10 cellular contexts compared by ENCODE assay signal in the genomic region with DNA sequence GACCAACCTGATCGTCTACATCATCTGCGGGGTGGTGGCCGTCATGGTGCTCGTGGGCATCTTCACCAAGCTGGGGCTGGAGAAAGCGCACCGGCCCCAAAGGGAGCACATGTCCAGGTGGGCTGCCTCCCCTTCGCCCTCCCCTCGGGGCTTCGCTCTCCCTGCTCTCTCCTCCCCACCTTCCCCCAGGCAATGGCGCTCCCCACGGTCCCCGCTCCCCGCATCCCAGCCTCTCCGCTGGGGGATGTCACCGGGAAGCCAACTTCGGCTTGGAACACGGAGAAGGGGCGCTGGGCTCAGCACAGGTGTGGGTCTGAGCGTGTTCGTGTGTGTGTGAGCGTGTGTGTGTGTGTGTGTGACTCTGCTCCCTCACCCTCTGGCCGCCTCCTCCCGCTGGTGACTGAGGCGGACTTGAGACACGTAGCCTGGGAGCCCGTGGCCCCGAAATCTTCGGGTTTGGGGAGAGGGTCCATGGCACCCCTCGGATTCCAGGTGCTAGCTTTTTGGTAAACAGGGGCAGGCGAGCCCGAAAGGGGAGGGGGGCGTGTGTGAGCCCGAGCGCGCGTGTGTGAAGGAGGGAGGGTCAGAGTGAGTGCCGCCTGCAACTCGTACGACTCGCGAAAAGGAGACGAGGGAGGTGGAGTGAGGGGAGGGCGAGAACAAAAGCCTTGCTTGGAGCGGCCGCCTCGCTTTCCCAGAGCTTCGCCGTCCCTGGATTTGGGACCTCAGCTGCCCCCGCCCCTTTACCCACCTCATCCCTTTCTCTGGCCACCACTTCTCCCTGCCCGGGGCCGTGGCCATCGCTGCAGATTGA. TPM values are rescaled to one million over a fixed set of nuclear protein-coding genes. Genes with fewer than 3 reads are reported as not detected.
A peak's percentile ranks its signal among the peaks of the same experiment; 100 is the strongest.
DNase-seq lines count a peak whose midpoint lies in the region; TF ChIP-seq lines count a peak whose summit lies in the region.
"Had no signal": no experiment of that assay in that cellular context is flagged by ENCODE, and none has a peak within 500 bp of the region (broad histone marks: within the 10 kb centered on the region; RNA-seq: fewer than 3 reads in every experiment).

No MANE protein-coding gene starts in this region.

- H3K4me1 ChIP-seq in prostate gland (replicated peaks): no peaks in the 10 kb centered on the region

- TF ChIP-seq CTCF in fibroblast of mammary gland (conservative IDR thresholded peaks at IDR 0.05; ENCODE audit: control insufficient read depth, insufficient read depth, low read depth, low read length): no peak
- no peak for TF ChIP-seq CTCF in prostate gland (IDR thresholded peaks at IDR 0.05)

- no peaks in the 10 kb centered on the region for H3K27me3 ChIP-seq in prostate gland (replicated peaks; ENCODE audit: insufficient read depth)

- TF ChIP-seq POLR2A in prostate gland (IDR thresholded peaks at IDR 0.05): no peak

- H3K4me3 ChIP-seq in fibroblast of mammary gland (ENCODE audit: control insufficient read depth, low read depth, low read length) (peak overlapping the region; percentile 38), prostate gland (peak overlapping the region; percentile 31 to 55)

- DNase-seq in NCI-H146 (lab: John Stamatoyannopoulos, UW) (peak; percentile 19), NCI-H146 treated with DMSO at 0.1 percent for 48 hours (lab: John Stamatoyannopoulos, UW; ENCODE audit: unreplicated experiment) (no peak), NCI-H345 treated with DMSO at 0.1 percent for 48 hours (lab: John Stamatoyannopoulos, UW; ENCODE audit: unreplicated experiment) (peak; percentile 20), fibroblast of mammary gland (ENCODE audit: low read depth) (no peak), prostate gland (ENCODE audit: low spot score) (no peak), SIG-M5 (lab: John Stamatoyannopoulos, UW) (no peak), cerebellar nuclear complex (lab: John Stamatoyannopoulos, UW) (no peak), GDM1 (lab: John Stamatoyannopoulos, UW) (no peak)
- DNase-seq: NCI-H1436 treated with DMSO at 0.1 percent for 48 hours had no signal

- peak overlapping the region in 1 of 2 donors; percentile 41 for H3K27ac ChIP-seq in prostate gland
- H3K27ac ChIP-seq: neutrophil had no signal

- H3K9me3 ChIP-seq in prostate gland: no peaks in the 10 kb centered on the region
- H3K9me3 ChIP-seq: neutrophil had no signal

- 1% methylated on average over 50 of the region's 52 CpGs for WGBS in prostate gland

- intact Hi-C loops in prostate gland (cut with DNase I): no loop called here

- no peaks in the 10 kb centered on the region for H3K36me3 ChIP-seq in prostate gland
- H3K36me3 ChIP-seq: neutrophil had no signal

RNA-seq across cellular contexts. Expression of a gene that starts 1.3 kb away (rescaled TPM):
- 10 to 100 TPM; 20.5 to 24.0 TPM for total RNA-seq in prostate gland

Comparison
In these comparisons a context has a peak if more than half of its experiments do, and no peak if none do; other contexts are left out.
1. DNase-seq: peak in NCI-H146 (single experiment) and NCI-H345 treated with DMSO at 0.1 percent for 48 hours (single experiment); none in NCI-H146 treated with DMSO at 0.1 percent for 48 hours (single experiment), fibroblast of mammary gland (single experiment), prostate gland (single experiment), SIG-M5 (single experiment), cerebellar nuclear complex (0 of 2) and GDM1 (single experiment).